In the genomic region with DNA sequence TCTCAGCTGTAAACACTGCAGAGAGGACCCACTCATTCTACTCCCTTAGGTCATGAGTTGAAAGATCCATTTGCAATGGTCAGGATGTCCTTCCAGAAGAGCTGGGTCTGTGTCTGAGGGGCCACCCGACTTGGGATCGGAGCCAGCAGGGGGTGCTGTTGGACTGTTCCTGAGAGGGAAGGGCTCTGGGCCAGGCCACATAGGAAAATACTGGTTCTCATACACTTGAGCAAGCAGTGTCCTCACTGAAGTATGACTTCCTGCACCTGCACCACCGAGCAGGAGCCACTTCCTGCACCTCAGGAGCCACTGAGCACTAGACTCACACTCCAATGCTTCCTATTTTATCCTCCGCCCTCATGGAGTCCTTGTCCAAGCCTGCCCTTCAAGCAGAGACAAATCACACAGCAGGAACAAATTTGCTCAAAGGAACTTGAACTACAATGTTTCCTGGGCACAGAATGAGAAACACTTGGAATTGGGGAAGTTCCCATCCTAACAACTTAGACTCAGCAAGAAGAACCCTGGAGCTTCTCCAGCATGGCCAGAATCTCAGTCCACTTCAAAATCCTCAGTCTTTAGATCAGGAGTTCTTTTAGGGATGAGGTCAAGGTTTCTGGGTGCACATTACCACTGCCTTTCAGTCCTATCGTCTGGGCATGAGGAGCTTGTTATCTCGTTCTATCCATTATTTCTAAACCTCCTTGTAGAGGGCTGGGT, we compare ENCODE assay signal across 8 cellular contexts. TPM values are rescaled to one million over a fixed set of nuclear protein-coding genes. Genes with fewer than 3 reads are reported as not detected.
DNase-seq lines count a peak whose midpoint lies in the region; ATAC-seq, FAIRE-seq and TF ChIP-seq lines count a peak whose summit lies in the region.

No MANE protein-coding gene starts in this region.

- H3K4me3 ChIP-seq in GM08714 (ENCODE audit: low read length) (peak overlapping the region; percentile 25; the same call in 1 of the 2 replicates), right atrium auricular region (no peak overlapping the region), coronary artery (no peak overlapping the region)

- peak; percentile 10 for DNase-seq in H54 (ENCODE audit: insufficient read length, low spot score)
- DNase-seq in LoVo (ENCODE audit: low spot score) = peak; percentile 39
- peak; percentile 79 for DNase-seq in activated naive CD4-positive, alpha-beta T cell treated with anti-CD3 and anti-CD28 coated beads, Interleukin-2, amount 50 U/mL, for 16 hours
- peak; percentile 62 for DNase-seq in right atrium auricular region (ENCODE audit: low spot score)
- DNase-seq in stimulated activated CD4-positive, alpha-beta T cell treated with anti-CD3 and anti-CD28 coated beads, Interleukin-12 subunit alpha, Interleukin-12 subunit beta, amount 100 ng/mL, for 4 hours = peak; percentile 86
- no peak for DNase-seq in coronary artery (ENCODE audit: low spot score)

- no peaks in the 10 kb centered on the region for H3K27me3 ChIP-seq in right atrium auricular region

- peak; percentile 95 for ATAC-seq in SK-N-SH treated with all-trans-retinoic acid at 6 μM for 48 hours

- no peaks in the 10 kb centered on the region for H3K9me3 ChIP-seq in right atrium auricular region

- TF ChIP-seq POLR2A in H54 (IDR thresholded peaks at IDR 0.05; ENCODE audit: low read depth, low read length) = no peak

- FAIRE-seq in H54 (lab: Jason Lieb, UNC) = peak; percentile 85

- H3K36me3 ChIP-seq in right atrium auricular region = no peaks in the 10 kb centered on the region

- TF ChIP-seq CTCF in right atrium auricular region (IDR thresholded peaks at IDR 0.05) = peak in 1 of 2 donors; percentile 53
- TF ChIP-seq CTCF in coronary artery (IDR thresholded peaks at IDR 0.05) = no peak

- no peak overlapping the region for H3K27ac ChIP-seq in right atrium auricular region
- H3K27ac ChIP-seq in coronary artery = no peak overlapping the region

- no peaks in the 10 kb centered on the region for H3K4me1 ChIP-seq in right atrium auricular region

TF ChIP-seq in SK-N-SH treated with all-trans-retinoic acid at 6 μM for 48 hours, 23 proteins besides CTCF, POLR2A, EP300 and RAD21:
- no peak for TF ChIP-seq TOX (CRISPR knock-in tag; IDR thresholded peaks at IDR 0.05; ENCODE audit: borderline replicate concordance)
- TF ChIP-seq ARNTL (CRISPR knock-in tag; IDR thresholded peaks at IDR 0.05; ENCODE audit: borderline replicate concordance, low read depth) = no peak
- no peak for TF ChIP-seq OSR1 (CRISPR knock-in tag; IDR thresholded peaks at IDR 0.05)
- TF ChIP-seq ZNF565 (CRISPR knock-in tag; conservative IDR thresholded peaks at IDR 0.05; ENCODE audit: low read depth) = no peak
- TF ChIP-seq ZNF8 (CRISPR knock-in tag; IDR thresholded peaks at IDR 0.05) = no peak
- TF ChIP-seq ZC3H10 (CRISPR knock-in tag; IDR thresholded peaks at IDR 0.05) = no peak
- no peak for TF ChIP-seq TCF4 (CRISPR knock-in tag; IDR thresholded peaks at IDR 0.05; ENCODE audit: borderline replicate concordance)
- no peak for TF ChIP-seq RARB (CRISPR knock-in tag; IDR thresholded peaks at IDR 0.05)
- TF ChIP-seq ZNF70 (CRISPR knock-in tag; IDR thresholded peaks at IDR 0.05) = no peak
- no peak for TF ChIP-seq CSDC2 (CRISPR knock-in tag; IDR thresholded peaks at IDR 0.05)
- TF ChIP-seq, protein P1, sequence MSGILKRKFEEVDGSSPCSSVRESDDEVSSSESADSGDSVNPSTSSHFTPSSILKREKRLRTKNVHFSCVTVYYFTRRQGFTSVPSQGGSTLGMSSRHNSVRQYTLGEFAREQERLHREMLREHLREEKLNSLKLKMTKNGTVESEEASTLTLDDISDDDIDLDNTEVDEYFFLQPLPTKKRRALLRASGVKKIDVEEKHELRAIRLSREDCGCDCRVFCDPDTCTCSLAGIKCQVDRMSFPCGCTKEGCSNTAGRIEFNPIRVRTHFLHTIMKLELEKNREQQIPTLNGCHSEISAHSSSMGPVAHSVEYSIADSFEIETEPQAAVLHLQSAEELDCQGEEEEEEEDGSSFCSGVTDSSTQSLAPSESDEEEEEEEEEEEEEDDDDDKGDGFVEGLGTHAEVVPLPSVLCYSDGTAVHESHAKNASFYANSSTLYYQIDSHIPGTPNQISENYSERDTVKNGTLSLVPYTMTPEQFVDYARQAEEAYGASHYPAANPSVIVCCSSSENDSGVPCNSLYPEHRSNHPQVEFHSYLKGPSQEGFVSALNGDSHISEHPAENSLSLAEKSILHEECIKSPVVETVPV (CRISPR knock-in tag; IDR thresholded peaks at IDR 0.05) = no peak
- no peak for TF ChIP-seq SNAI2 (CRISPR knock-in tag; IDR thresholded peaks at IDR 0.05)
- TF ChIP-seq ZFP3 (CRISPR knock-in tag; IDR thresholded peaks at IDR 0.05) = no peak
- no peak for TF ChIP-seq ZFP30 (CRISPR knock-in tag; IDR thresholded peaks at IDR 0.05)
- TF ChIP-seq ESRRG (CRISPR knock-in tag; IDR thresholded peaks at IDR 0.05) = no peak
- TF ChIP-seq GLIS3 (CRISPR knock-in tag; IDR thresholded peaks at IDR 0.05) = no peak
- TF ChIP-seq, protein P2, sequence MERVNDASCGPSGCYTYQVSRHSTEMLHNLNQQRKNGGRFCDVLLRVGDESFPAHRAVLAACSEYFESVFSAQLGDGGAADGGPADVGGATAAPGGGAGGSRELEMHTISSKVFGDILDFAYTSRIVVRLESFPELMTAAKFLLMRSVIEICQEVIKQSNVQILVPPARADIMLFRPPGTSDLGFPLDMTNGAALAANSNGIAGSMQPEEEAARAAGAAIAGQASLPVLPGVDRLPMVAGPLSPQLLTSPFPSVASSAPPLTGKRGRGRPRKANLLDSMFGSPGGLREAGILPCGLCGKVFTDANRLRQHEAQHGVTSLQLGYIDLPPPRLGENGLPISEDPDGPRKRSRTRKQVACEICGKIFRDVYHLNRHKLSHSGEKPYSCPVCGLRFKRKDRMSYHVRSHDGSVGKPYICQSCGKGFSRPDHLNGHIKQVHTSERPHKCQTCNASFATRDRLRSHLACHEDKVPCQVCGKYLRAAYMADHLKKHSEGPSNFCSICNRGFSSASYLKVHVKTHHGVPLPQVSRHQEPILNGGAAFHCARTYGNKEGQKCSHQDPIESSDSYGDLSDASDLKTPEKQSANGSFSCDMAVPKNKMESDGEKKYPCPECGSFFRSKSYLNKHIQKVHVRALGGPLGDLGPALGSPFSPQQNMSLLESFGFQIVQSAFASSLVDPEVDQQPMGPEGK (CRISPR knock-in tag; IDR thresholded peaks at IDR 0.05; ENCODE audit: borderline replicate concordance) = no peak

RNA-seq across cellular contexts. Expression of gene VPREB1, which starts 36.6 kb away (rescaled TPM):
- not detected for total RNA-seq in right atrium auricular region
